In genomic region chr9:133618726-133619125, GRCh38 we compare ENCODE assay signal across 1 cellular context.
TF ChIP-seq lines count a peak whose summit lies in the region.

No MANE protein-coding gene starts in this region.

TF ChIP-seq in GM12878, 131 proteins besides CTCF, POLR2A, EP300 and RAD21 (continued from another document):
- TF ChIP-seq ZNF592 (IDR thresholded peaks at IDR 0.05) (no peak), BCLAF1 (IDR thresholded peaks at IDR 0.05) (no peak), JUNB (IDR thresholded peaks at IDR 0.05) (no peak), ZNF687 (IDR thresholded peaks at IDR 0.05) (no peak), YBX1 (IDR thresholded peaks at IDR 0.05) (no peak), IKZF2 (IDR thresholded peaks at IDR 0.05) (no peak)
